ENCODE assay signal across 8 cellular contexts in the genomic region with DNA sequence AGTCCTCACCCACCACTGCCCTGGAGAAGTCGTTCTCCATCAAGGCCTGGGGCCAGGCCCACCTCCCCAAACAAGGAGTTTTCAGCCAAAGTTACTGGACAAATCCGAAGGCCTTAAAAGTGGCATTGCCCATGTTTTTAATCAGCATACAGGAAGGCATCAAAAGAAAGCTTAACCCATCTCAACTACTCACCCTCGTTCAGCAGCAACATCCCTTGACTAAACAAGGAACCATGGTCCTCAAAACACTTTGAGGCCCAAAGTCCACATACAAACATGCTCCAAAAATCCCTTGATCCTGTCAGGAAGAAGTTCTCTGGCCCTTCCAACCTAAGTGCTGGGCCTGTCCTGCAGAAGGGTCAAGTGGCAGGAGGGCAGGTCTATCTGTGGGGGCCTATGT. TPM values are rescaled to one million over a fixed set of nuclear protein-coding genes. Genes with fewer than 3 reads are reported as not detected.
DNase-seq lines count a peak whose midpoint lies in the region; ATAC-seq and TF ChIP-seq lines count a peak whose summit lies in the region.

No MANE protein-coding gene starts in this region.

- H3K4me1 Mint-ChIP-seq in nephron progenitor cell: peaks cover 71% of the 10 kb centered on the region

- peak overlapping the region; percentile 97 for H3K4me3 Mint-ChIP-seq in nephron progenitor cell

- H3K4me3 ChIP-seq in BE2C (ENCODE audit: low read depth, low read length) (peak overlapping the region; percentile 78), LNCaP clone FGC (ENCODE audit: low read depth, low read length) (peak overlapping the region; percentile 82), ectodermal cell (ENCODE audit: insufficient read depth, low read depth, low read length) (peak overlapping the region; percentile 83)

- ATAC-seq in GM19455 (IDR thresholded peaks at IDR 0.05; ENCODE audit: unreplicated experiment): no peak
- ATAC-seq in GM21619 (IDR thresholded peaks at IDR 0.05; ENCODE audit: unreplicated experiment): no peak

- no peak overlapping the region for H3K27ac Mint-ChIP-seq in nephron progenitor cell

- H3K27me3 ChIP-seq in BE2C: no peaks in the 10 kb centered on the region
- H3K27me3 ChIP-seq in ectodermal cell (ENCODE audit: control insufficient read depth, insufficient read depth, low read length, poor library complexity, severe bottlenecking): no peaks in the 10 kb centered on the region

- no peak for DNase-seq in BE2C
- no peak for DNase-seq in LNCaP clone FGC (ENCODE audit: low read depth)
- DNase-seq in nephron progenitor cell: no peak
- no peak for DNase-seq in NCI-H2227 treated with DMSO at 0.1 percent for 48 hours (lab: John Stamatoyannopoulos, UW)
- DNase-seq in NCI-H1436 (lab: John Stamatoyannopoulos, UW): no peak

- no peak overlapping the region for H3K27ac ChIP-seq in ectodermal cell (ENCODE audit: insufficient read depth, low read depth, low read length, poor library complexity, severe bottlenecking)

- H3K9me3 ChIP-seq in BE2C (no peaks in the 10 kb centered on the region), ectodermal cell (ENCODE audit: control insufficient read depth, low read length) (no peaks in the 10 kb centered on the region)

- H3K9me3 Mint-ChIP-seq in nephron progenitor cell: peaks cover 1% of the 10 kb centered on the region

- WGBS in ectodermal cell, 2 experiments: 76 to 86% methylated on average over 3 of the region's 3 CpGs

- H3K4me1 ChIP-seq in BE2C (no peaks in the 10 kb centered on the region), ectodermal cell (ENCODE audit: control insufficient read depth, insufficient read depth, low read length) (peaks cover 32% of the 10 kb centered on the region)

- H3K36me3 ChIP-seq in BE2C (no peaks in the 10 kb centered on the region), ectodermal cell (ENCODE audit: control insufficient read depth, insufficient read depth, low read length) (no peaks in the 10 kb centered on the region)

- peaks cover 4% of the 10 kb centered on the region for H3K27me3 Mint-ChIP-seq in nephron progenitor cell (ENCODE audit: low read depth, poor library complexity)

- H3K36me3 Mint-ChIP-seq in nephron progenitor cell (ENCODE audit: low read depth): peaks cover 5% of the 10 kb centered on the region

- TF ChIP-seq CTCF in BE2C (IDR thresholded peaks at IDR 0.05; ENCODE audit: low read depth, low read length) (no peak), LNCaP clone FGC (IDR thresholded peaks at IDR 0.05; ENCODE audit: control insufficient read depth, extremely low read depth, insufficient read depth) (no peak), nephron progenitor cell (IDR thresholded peaks at IDR 0.05) (no peak)

RNA-seq across cellular contexts. Expression of a gene that starts 1.6 kb away (rescaled TPM):
- polyA plus RNA-seq in BE2C (2012; ENCODE audit: insufficient read depth, insufficient read length, low read depth): 161 TPM
- 301 TPM for polyA plus RNA-seq in ectodermal cell (2013, experiment 1 of 4)
- polyA plus RNA-seq in ectodermal cell (2013, experiment 2 of 4): 288 TPM
- polyA plus RNA-seq in ectodermal cell (2013, experiment 3 of 4): 201 TPM
- 217 TPM for polyA plus RNA-seq in ectodermal cell (2013, experiment 4 of 4)
